Comparison of ENCODE assay signal across 1 cellular context in the genomic region with DNA sequence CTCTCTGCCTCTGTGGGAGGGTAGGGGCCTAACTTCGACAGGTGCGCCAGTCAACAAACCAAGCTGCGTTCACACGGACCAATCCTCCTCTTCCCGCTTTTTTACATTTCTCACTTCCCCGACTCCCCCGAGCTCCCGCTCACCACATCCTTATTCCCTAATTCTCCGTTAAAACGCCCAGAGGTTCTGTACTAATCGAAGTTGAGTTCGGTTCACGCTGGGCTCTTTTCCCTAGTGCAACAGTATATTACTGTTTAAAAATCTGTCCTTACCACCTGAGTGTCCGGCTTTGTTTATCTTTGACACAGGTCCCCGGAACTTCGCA.
TF ChIP-seq lines count a peak whose summit lies in the region.

No MANE protein-coding gene starts in this region.

TF ChIP-seq in liver, 16 proteins besides CTCF, POLR2A, EP300 and RAD21 (continued from another document):
- TF ChIP-seq, protein P1, sequence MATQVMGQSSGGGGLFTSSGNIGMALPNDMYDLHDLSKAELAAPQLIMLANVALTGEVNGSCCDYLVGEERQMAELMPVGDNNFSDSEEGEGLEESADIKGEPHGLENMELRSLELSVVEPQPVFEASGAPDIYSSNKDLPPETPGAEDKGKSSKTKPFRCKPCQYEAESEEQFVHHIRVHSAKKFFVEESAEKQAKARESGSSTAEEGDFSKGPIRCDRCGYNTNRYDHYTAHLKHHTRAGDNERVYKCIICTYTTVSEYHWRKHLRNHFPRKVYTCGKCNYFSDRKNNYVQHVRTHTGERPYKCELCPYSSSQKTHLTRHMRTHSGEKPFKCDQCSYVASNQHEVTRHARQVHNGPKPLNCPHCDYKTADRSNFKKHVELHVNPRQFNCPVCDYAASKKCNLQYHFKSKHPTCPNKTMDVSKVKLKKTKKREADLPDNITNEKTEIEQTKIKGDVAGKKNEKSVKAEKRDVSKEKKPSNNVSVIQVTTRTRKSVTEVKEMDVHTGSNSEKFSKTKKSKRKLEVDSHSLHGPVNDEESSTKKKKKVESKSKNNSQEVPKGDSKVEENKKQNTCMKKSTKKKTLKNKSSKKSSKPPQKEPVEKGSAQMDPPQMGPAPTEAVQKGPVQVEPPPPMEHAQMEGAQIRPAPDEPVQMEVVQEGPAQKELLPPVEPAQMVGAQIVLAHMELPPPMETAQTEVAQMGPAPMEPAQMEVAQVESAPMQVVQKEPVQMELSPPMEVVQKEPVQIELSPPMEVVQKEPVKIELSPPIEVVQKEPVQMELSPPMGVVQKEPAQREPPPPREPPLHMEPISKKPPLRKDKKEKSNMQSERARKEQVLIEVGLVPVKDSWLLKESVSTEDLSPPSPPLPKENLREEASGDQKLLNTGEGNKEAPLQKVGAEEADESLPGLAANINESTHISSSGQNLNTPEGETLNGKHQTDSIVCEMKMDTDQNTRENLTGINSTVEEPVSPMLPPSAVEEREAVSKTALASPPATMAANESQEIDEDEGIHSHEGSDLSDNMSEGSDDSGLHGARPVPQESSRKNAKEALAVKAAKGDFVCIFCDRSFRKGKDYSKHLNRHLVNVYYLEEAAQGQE (IDR thresholded peaks at IDR 0.05), result no peak
- TF ChIP-seq HNF4G (IDR thresholded peaks at IDR 0.05), result no peak
